ENCODE assay signal across 13 cellular contexts in genomic region chr16:4217246-4218131, GRCh38. TPM values are rescaled to one million over a fixed set of nuclear protein-coding genes. Genes with fewer than 3 reads are reported as not detected.
DNase-seq lines count a peak whose midpoint lies in the region; ATAC-seq and TF ChIP-seq lines count a peak whose summit lies in the region.
"Had no signal": no experiment of that assay in that cellular context is flagged by ENCODE, and none has a peak within 500 bp of the region (broad histone marks: within the 10 kb centered on the region; RNA-seq: fewer than 3 reads in every experiment).

No MANE protein-coding gene starts in this region.

- peaks cover 4% of the 10 kb centered on the region for H3K9me3 Mint-ChIP-seq in nephron progenitor cell

- peak overlapping the region; percentile 62 for H3K4me3 Mint-ChIP-seq in nephron progenitor cell

- ATAC-seq in GM19452 (IDR thresholded peaks at IDR 0.05; ENCODE audit: unreplicated experiment) = no peak

- dilution Hi-C loops in mammary epithelial cell (cut with HindIII; ENCODE audit: low sequenced_read_pairs) = loop anchor here (5.0 kb wide), 2 partner anchors 35 to 105 kb away; no protein-coding TSS in a partner anchor

- CTCF ChIA-PET in mammary epithelial cell (lab: Charles Lee; ENCODE audit: low non-redundant PET) = interaction anchor here (0.9 kb wide), 1 partner anchor 37 kb away, joined by 4 read pairs; no protein-coding TSS in a partner anchor

- intact Hi-C loops in mammary epithelial cell (cut with micrococcal nuclease) = no loop called here

- H3K4me2 ChIP-seq in mammary epithelial cell (ENCODE audit: insufficient read depth, low read depth, low read length) = no peak overlapping the region
- H3K4me2 ChIP-seq: PC-9 had no signal

- no peaks in the 10 kb centered on the region for H4K20me1 ChIP-seq in mammary epithelial cell (ENCODE audit: insufficient read depth, low read length)

- no peaks in the 10 kb centered on the region for H3K36me3 Mint-ChIP-seq in nephron progenitor cell (ENCODE audit: low read depth)

- peaks cover 12% of the 10 kb centered on the region for H3K27me3 Mint-ChIP-seq in nephron progenitor cell (ENCODE audit: low read depth, poor library complexity)

- no peaks in the 10 kb centered on the region for H3K27me3 ChIP-seq in mammary epithelial cell (ENCODE audit: insufficient read depth, low read length)

- H3K9me3 ChIP-seq in mammary epithelial cell (replicated peaks; ENCODE audit: insufficient read depth, low read length) = no peaks in the 10 kb centered on the region

- DNase-seq in COR-L47 (lab: John Stamatoyannopoulos, UW) (peak; percentile 85), NCI-H446 (lab: John Stamatoyannopoulos, UW) (peak; percentile 63 to 86), fibroblast of the aortic adventitia (ENCODE audit: low read depth) (peak; percentile 33), nephron progenitor cell (no peak), mammary epithelial cell (no peak), NCI-H2196 (lab: John Stamatoyannopoulos, UW; ENCODE audit: unreplicated experiment) (no peak), NCI-H1048 (lab: John Stamatoyannopoulos, UW) (no peak)
- DNase-seq: activated naive CD4-positive, alpha-beta T cell; AML-193; KG1; stimulated activated naive CD4-positive, alpha-beta T cell treated with Interleukin-2 at 50 U/mL for 16 hours had no signal

- H3K36me3 ChIP-seq in mammary epithelial cell (ENCODE audit: insufficient read depth, low read length) = no peaks in the 10 kb centered on the region

- H3K4me3 ChIP-seq in fibroblast of the aortic adventitia (ENCODE audit: low read depth, low read length) = no peak overlapping the region
- H3K4me3 ChIP-seq in mammary epithelial cell (replicated peaks in 1 of 3; ENCODE audit: insufficient read depth in 1 of 3, low read depth in 2 of 3, low read length in 3 of 3) = no peak overlapping the region
- H3K4me3 ChIP-seq: PC-9 had no signal

- WGBS in mammary epithelial cell (ENCODE audit: low coverage, missing lambda C conversion rate) = 61% methylated on average over 15 of the region's 20 CpGs

- TF ChIP-seq CTCF in fibroblast of the aortic adventitia (IDR thresholded peaks at IDR 0.05; ENCODE audit: insufficient read depth, low read length) = no peak
- TF ChIP-seq CTCF in nephron progenitor cell (IDR thresholded peaks at IDR 0.05) = no peak
- TF ChIP-seq CTCF in mammary epithelial cell (conservative IDR thresholded peaks at IDR 0.05 in 1 of 2, IDR thresholded peaks at IDR 0.05 in 1 of 2; ENCODE audit: extremely low read depth in 1 of 2, insufficient read depth in 1 of 2, low read depth in 1 of 2, low read length in 2 of 2) = no peak

- H3K79me2 ChIP-seq in mammary epithelial cell (ENCODE audit: insufficient read depth, low read length) = no peaks in the 10 kb centered on the region

- H3K27ac Mint-ChIP-seq in nephron progenitor cell = peak overlapping the region; percentile 89

- in situ Hi-C loops in mammary epithelial cell (cut with MboI; ENCODE audit: low sequenced_read_pairs in 2 of 2) = no loop called here

- H3K4me1 Mint-ChIP-seq in nephron progenitor cell = peaks cover 66% of the 10 kb centered on the region

- no TSS peak for BruUV-seq in mammary epithelial cell (replicated peaks; lab: Mats Ljungman, UMichigan)

- H2AFZ ChIP-seq in mammary epithelial cell (ENCODE audit: low read depth, low read length) = no peak overlapping the region
- H2AFZ ChIP-seq: PC-9 had no signal

- H3K4me1 ChIP-seq in mammary epithelial cell (ENCODE audit: insufficient read depth, low read length) = peaks cover 22% of the 10 kb centered on the region

- H3K27ac ChIP-seq in mammary epithelial cell (ENCODE audit: insufficient read depth, low read depth, low read length) = no peak overlapping the region
- H3K27ac ChIP-seq: PC-9 had no signal

- H3K9ac ChIP-seq in mammary epithelial cell (ENCODE audit: insufficient read depth, low read length) = no peak overlapping the region

RNA-seq across cellular contexts. Expression of gene SRL, which starts 24.4 kb away (rescaled TPM):
- total RNA-seq in fibroblast of the aortic adventitia (ENCODE audit: low replicate concordance) (0.09 and 0.25 TPM in 2 replicates), mammary epithelial cell (under 1 TPM in 1 of 2 donors, not detected in 1; under 0.01 TPM)
- polyA plus RNA-seq in mammary epithelial cell = not detected
- not detected for polyA minus RNA-seq in mammary epithelial cell
- total RNA-seq: PC-9 had no signal

RNA-seq across cellular contexts. Expression of gene TFAP4, which starts 55.3 kb away (rescaled TPM):
- total RNA-seq in fibroblast of the aortic adventitia (ENCODE audit: low replicate concordance) (5.5 and 10.6 TPM in 2 replicates), mammary epithelial cell (10 to 100 TPM in 1 of 2 donors, 1 to 10 TPM in 1; 3.3 to 13.0 TPM)
- polyA plus RNA-seq in mammary epithelial cell = 9.5 TPM
- 6.4 TPM for polyA minus RNA-seq in mammary epithelial cell

Comparison
In these comparisons a context has a peak if more than half of its experiments do, and no peak if none do; other contexts are left out.
1. DNase-seq: peak in COR-L47 (single experiment), NCI-H446 (2 of 2) and fibroblast of the aortic adventitia (single experiment); none in nephron progenitor cell (single experiment), mammary epithelial cell (single experiment), NCI-H2196 (single experiment) and NCI-H1048 (single experiment).